Comparison of ENCODE assay signal across 12 cellular contexts in the genomic region with DNA sequence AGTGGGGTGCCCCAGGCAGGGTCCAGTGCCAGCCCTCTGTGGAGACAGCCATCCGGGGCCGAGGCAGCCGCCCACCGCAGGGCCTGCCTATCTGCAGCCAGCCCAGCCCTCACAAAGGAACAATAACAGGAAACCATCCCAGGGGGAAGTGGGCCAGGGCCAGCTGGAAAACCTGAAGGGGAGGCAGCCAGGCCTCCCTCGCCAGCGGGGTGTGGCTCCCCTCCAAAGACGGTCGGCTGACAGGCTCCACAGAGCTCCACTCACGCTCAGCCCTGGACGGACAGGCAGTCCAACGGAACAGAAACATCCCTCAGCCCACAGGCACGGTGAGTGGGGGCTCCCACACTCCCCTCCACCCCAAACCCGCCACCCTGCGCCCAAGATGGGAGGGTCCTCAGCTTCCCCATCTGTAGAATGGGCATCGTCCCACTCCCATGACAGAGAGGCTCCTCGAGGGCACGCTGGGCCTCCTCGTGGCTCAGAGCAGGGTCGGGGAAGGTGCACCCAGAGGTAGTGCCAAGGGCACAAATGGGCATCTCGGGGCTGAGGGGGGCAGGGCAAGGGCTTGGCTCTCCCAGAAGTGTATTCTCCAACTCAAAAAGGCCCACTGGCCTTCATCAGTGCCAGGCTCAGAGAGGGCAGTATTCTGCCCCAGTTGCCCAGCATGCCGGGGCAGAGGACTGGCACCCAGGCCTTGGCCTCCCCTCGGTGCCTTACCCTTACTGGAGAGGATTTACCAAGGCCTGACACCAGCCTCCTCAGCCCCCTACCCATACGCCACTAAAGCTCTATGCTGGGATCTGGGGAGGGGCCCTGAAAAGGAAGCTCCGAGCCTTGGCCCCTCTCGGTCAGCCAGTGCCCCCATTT. TPM values are rescaled to one million over a fixed set of nuclear protein-coding genes. Genes with fewer than 3 reads are reported as not detected.
DNase-seq lines count a peak whose midpoint lies in the region; ATAC-seq and TF ChIP-seq lines count a peak whose summit lies in the region.
"Had no signal": no experiment of that assay in that cellular context is flagged by ENCODE, and none has a peak within 500 bp of the region (broad histone marks: within the 10 kb centered on the region; RNA-seq: fewer than 3 reads in every experiment).

A gene with protein sequence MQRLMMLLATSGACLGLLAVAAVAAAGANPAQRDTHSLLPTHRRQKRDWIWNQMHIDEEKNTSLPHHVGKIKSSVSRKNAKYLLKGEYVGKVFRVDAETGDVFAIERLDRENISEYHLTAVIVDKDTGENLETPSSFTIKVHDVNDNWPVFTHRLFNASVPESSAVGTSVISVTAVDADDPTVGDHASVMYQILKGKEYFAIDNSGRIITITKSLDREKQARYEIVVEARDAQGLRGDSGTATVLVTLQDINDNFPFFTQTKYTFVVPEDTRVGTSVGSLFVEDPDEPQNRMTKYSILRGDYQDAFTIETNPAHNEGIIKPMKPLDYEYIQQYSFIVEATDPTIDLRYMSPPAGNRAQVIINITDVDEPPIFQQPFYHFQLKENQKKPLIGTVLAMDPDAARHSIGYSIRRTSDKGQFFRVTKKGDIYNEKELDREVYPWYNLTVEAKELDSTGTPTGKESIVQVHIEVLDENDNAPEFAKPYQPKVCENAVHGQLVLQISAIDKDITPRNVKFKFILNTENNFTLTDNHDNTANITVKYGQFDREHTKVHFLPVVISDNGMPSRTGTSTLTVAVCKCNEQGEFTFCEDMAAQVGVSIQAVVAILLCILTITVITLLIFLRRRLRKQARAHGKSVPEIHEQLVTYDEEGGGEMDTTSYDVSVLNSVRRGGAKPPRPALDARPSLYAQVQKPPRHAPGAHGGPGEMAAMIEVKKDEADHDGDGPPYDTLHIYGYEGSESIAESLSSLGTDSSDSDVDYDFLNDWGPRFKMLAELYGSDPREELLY (plus strand): TSS at position 259 of the 867 bp plus-strand sequence. CDS start 12,647 bp downstream, outside the sequence.

- no peaks in the 10 kb centered on the region for H3K36me3 ChIP-seq in esophagus (ENCODE audit: control insufficient read depth in 2 of 2, insufficient read depth in 2 of 2, low read length in 1 of 2)
- H3K36me3 ChIP-seq in upper lobe of left lung, result no peaks in the 10 kb centered on the region

- H3K27ac ChIP-seq in adipose tissue (ENCODE audit: low read depth, low read length), result no peak within 1 kb of the TSS
- H3K27ac ChIP-seq in esophagus (ENCODE audit: low read depth in 2 of 2, low read length in 1 of 2), result peak within 1 kb of the TSS; percentile 54 to 64
- peak within 1 kb of the TSS; percentile 86 to 91 (median 89) for H3K27ac ChIP-seq in upper lobe of left lung

- TF ChIP-seq POLR2A in upper lobe of left lung (IDR thresholded peaks at IDR 0.05), result peak in 3 of 4 donors; percentile 51 to 61 (median 52)

- peak in 2 of 4 donors; percentile 59 to 61 for TF ChIP-seq EP300 in upper lobe of left lung (IDR thresholded peaks at IDR 0.05)

- TF ChIP-seq CTCF in upper lobe of left lung (IDR thresholded peaks at IDR 0.05), result no peak

- ATAC-seq in upper lobe of left lung (ENCODE audit: low FRiP score in 2 of 2), result peak; percentile 57 to 65
- ATAC-seq in HG02852 (IDR thresholded peaks at IDR 0.05; ENCODE audit: unreplicated experiment), result no peak
- no peak for ATAC-seq in GM18858 (IDR thresholded peaks at IDR 0.05; ENCODE audit: unreplicated experiment)

- 46 to 75% (median 47%) methylated on average over 19 to 25 of the region's 25 CpGs for WGBS in adipose tissue, 3 donors
- WGBS in esophagus, 2 donors, result 42 to 55% methylated on average over 25 of the region's 25 CpGs
- 35 to 53% methylated on average over 10 to 23 of the region's 25 CpGs for WGBS in upper lobe of left lung, 2 donors

- H3K4me1 ChIP-seq in esophagus (ENCODE audit: control insufficient read depth in 2 of 2, insufficient read depth in 2 of 2, low read length in 1 of 2) (peaks cover 0 to 22% of the 10 kb centered on the region in 2 donors), upper lobe of left lung (peaks cover 16 to 58% (median 50%) of the 10 kb centered on the region in 4 donors)

- H3K27me3 ChIP-seq in esophagus (ENCODE audit: control insufficient read depth in 1 of 2, insufficient read depth in 2 of 2, low read length in 2 of 2) (no peaks in the 10 kb centered on the region), upper lobe of left lung (no peaks in the 10 kb centered on the region)

- H3K9me3 ChIP-seq in esophagus (ENCODE audit: control insufficient read depth in 2 of 2, insufficient read depth in 1 of 2, low read depth in 1 of 2, low read length in 1 of 2), result no peaks in the 10 kb centered on the region
- H3K9me3 ChIP-seq in upper lobe of left lung, result no peaks in the 10 kb centered on the region

- no peak for DNase-seq in mesenteric fat pad (ENCODE audit: low spot score)
- DNase-seq in upper lobe of left lung, result peak; percentile 55 to 83
- DNase-seq in GOT3 (lab: John Stamatoyannopoulos, UW), result no peak
- DNase-seq: HFFc6; naive B cell; NCI-H1105; stimulated activated CD4-positive, alpha-beta T cell treated with anti-CD3 and anti-CD28 coated beads, Interleukin-2, amount 100 ng/mL, for 48 hours had no signal

- H3K4me3 ChIP-seq in esophagus (ENCODE audit: low read depth in 1 of 2, low read length in 2 of 2) (peak within 1 kb of the TSS in 1 of 2 donors; percentile 30), upper lobe of left lung (peak within 1 kb of the TSS; percentile 42 to 64 (median 52))

RNA-seq across cellular contexts. Expression of the gene that starts here (rescaled TPM):
- polyA plus RNA-seq in adipose tissue, result 10 to 100 TPM; 10.3 to 82.7 (median 54.0) TPM
- 1 to 10 TPM; 2.8 to 5.7 TPM for polyA plus RNA-seq in esophagus
- total RNA-seq in mesenteric fat pad, result 121 TPM
- 100 to 1,000 TPM in 3 of 6 donors, 10 to 100 TPM in 3; 54.5 to 146 (median 89.8) TPM for total RNA-seq in upper lobe of left lung
- total RNA-seq: fibroblast of villous mesenchyme, HFFc6 had no signal

Comparison
In these comparisons a context has a peak if more than half of its experiments do, and no peak if none do; other contexts are left out.
1. DNase-seq: peak in upper lobe of left lung (2 of 2); none in mesenteric fat pad (single experiment) and GOT3 (single experiment).
2. ATAC-seq: peak in upper lobe of left lung (2 of 2); none in HG02852 (single experiment) and GM18858 (single experiment).